In genomic region chr6:65505736-65506135, GRCh38 we compare ENCODE assay signal across 1 cellular context.
TF ChIP-seq lines count a peak whose summit lies in the region.

No MANE protein-coding gene starts in this region.

TF ChIP-seq in HEK293, 187 proteins besides CTCF, POLR2A, EP300 and RAD21 (continued from another document):
- TF ChIP-seq, protein P1, sequence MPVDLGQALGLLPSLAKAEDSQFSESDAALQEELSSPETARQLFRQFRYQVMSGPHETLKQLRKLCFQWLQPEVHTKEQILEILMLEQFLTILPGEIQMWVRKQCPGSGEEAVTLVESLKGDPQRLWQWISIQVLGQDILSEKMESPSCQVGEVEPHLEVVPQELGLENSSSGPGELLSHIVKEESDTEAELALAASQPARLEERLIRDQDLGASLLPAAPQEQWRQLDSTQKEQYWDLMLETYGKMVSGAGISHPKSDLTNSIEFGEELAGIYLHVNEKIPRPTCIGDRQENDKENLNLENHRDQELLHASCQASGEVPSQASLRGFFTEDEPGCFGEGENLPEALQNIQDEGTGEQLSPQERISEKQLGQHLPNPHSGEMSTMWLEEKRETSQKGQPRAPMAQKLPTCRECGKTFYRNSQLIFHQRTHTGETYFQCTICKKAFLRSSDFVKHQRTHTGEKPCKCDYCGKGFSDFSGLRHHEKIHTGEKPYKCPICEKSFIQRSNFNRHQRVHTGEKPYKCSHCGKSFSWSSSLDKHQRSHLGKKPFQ (tag by site-specific recombination; IDR thresholded peaks at IDR 0.05) = 0 out of 2 replicates have a peak, but pooled peaks have one; percentile 14
- no peak for TF ChIP-seq SP3 (tag by site-specific recombination; IDR thresholded peaks at IDR 0.05)
